In the genomic region with DNA sequence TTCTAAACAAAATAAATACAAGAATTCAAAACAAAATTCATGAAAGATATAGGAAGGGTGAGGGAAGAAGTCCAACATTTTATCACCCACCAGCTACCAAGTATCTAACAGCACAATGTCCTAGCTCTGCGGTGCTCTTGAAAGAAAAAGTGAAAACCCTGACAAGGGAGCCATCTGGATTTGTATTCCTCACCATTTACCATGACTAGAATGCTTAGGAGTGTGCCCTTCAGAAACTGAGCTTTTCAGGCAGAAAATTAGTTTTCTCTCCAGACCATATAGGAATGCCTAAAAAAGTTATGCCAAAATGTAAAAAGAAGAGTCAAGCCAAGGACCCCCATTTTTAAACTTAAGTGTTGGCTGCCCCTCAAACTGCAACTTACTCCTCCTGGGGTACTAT, we compare ENCODE assay signal across 12 cellular contexts. TPM values are rescaled to one million over a fixed set of nuclear protein-coding genes. Genes with fewer than 3 reads are reported as not detected.
DNase-seq lines count a peak whose midpoint lies in the region; FAIRE-seq and TF ChIP-seq lines count a peak whose summit lies in the region.
"Had no signal": no experiment of that assay in that cellular context is flagged by ENCODE, and none has a peak within 500 bp of the region (broad histone marks: within the 10 kb centered on the region; RNA-seq: fewer than 3 reads in every experiment).

No MANE protein-coding gene starts in this region.

- CTCF ChIA-PET in activated naive CD4-positive, alpha-beta T cell treated with anti-CD3 and anti-CD28 coated beads for 36 hours (lab: Charles Lee): interaction anchor here (0.9 kb wide), 1 partner anchor 9 kb away, joined by 4 read pairs; no protein-coding TSS in a partner anchor

- H3K27ac Mint-ChIP-seq in activated naive CD4-positive, alpha-beta T cell treated with anti-CD3 and anti-CD28 coated beads for 36 hours: peak overlapping the region; percentile 51

- H3K36me3 Mint-ChIP-seq in activated naive CD4-positive, alpha-beta T cell treated with anti-CD3 and anti-CD28 coated beads for 36 hours (ENCODE audit: low read depth): peaks cover 76% of the 10 kb centered on the region

- H3K27me3 ChIP-seq in iPS-18a (ENCODE audit: control insufficient read depth, insufficient read depth, low read length) (no peaks in the 10 kb centered on the region), subcutaneous abdominal adipose tissue (ENCODE audit: control insufficient read depth in 5 of 5, insufficient read depth in 4 of 5, low read length in 5 of 5) (peaks cover 0 to 2% (median 0%) of the 10 kb centered on the region in 5 donors)
- H3K27me3 ChIP-seq: dorsolateral prefrontal cortex, ovary had no signal

- peaks cover 78% of the 10 kb centered on the region for H3K36me3 ChIP-seq in SK-N-MC (ENCODE audit: insufficient read depth, low read length)
- peaks cover 16% of the 10 kb centered on the region for H3K36me3 ChIP-seq in iPS-18a (ENCODE audit: control insufficient read depth, low read depth, low read length)
- H3K36me3 ChIP-seq in subcutaneous abdominal adipose tissue (ENCODE audit: control insufficient read depth in 5 of 5, insufficient read depth in 5 of 5, low read length in 5 of 5): peaks cover 0 to 2% (median 0%) of the 10 kb centered on the region in 5 donors
- H3K36me3 ChIP-seq: ovary had no signal

- H3K27ac ChIP-seq in SK-N-MC (peak overlapping the region; percentile 99), iPS-18a (ENCODE audit: low read length) (no peak overlapping the region), subcutaneous abdominal adipose tissue (ENCODE audit: low read depth, low read length) (peak overlapping the region; percentile 97)

- TF ChIP-seq POLR2A in H54 (IDR thresholded peaks at IDR 0.05; ENCODE audit: low read depth, low read length): no peak

- peak overlapping the region; percentile 86 for H3K4me3 Mint-ChIP-seq in activated naive CD4-positive, alpha-beta T cell treated with anti-CD3 and anti-CD28 coated beads for 36 hours

- H3K9me3 Mint-ChIP-seq in activated naive CD4-positive, alpha-beta T cell treated with anti-CD3 and anti-CD28 coated beads for 36 hours: no peaks in the 10 kb centered on the region

- H3K9ac ChIP-seq in SK-N-MC (ENCODE audit: insufficient read length) (peak overlapping the region; percentile 93), iPS-18a (ENCODE audit: low read length) (peak overlapping the region; percentile 2), subcutaneous abdominal adipose tissue (ENCODE audit: low read length in 5 of 5) (no peak overlapping the region)

- intact Hi-C loops in activated naive CD4-positive, alpha-beta T cell treated with anti-CD3 and anti-CD28 coated beads for 36 hours (cut with micrococcal nuclease): no loop called here

- peaks cover 61% of the 10 kb centered on the region for H3K4me1 Mint-ChIP-seq in activated naive CD4-positive, alpha-beta T cell treated with anti-CD3 and anti-CD28 coated beads for 36 hours (ENCODE audit: low read depth)

- H3K9me3 ChIP-seq in SK-N-MC (ENCODE audit: low read depth, low read length) (no peaks in the 10 kb centered on the region), iPS-18a (ENCODE audit: control insufficient read depth, low read depth, low read length) (no peaks in the 10 kb centered on the region), subcutaneous abdominal adipose tissue (ENCODE audit: control insufficient read depth in 5 of 5, low read length in 5 of 5) (no peaks in the 10 kb centered on the region)
- H3K9me3 ChIP-seq: ovary had no signal

- no peaks in the 10 kb centered on the region for H3K27me3 Mint-ChIP-seq in activated naive CD4-positive, alpha-beta T cell treated with anti-CD3 and anti-CD28 coated beads for 36 hours (ENCODE audit: low read depth)

- H3K4me1 ChIP-seq in iPS-18a (ENCODE audit: control insufficient read depth, low read depth, low read length) (peaks cover 55% of the 10 kb centered on the region), subcutaneous abdominal adipose tissue (ENCODE audit: control insufficient read depth in 5 of 5, insufficient read depth in 5 of 5, low read length in 5 of 5) (peaks cover 8 to 84% (median 79%) of the 10 kb centered on the region in 5 donors)

- no peak for DNase-seq in activated naive CD4-positive, alpha-beta T cell treated with anti-CD3 and anti-CD28 coated beads for 36 hours
- no peak for DNase-seq in activated naive CD4-positive, alpha-beta T cell treated with Interleukin-2 at 50 U/mL for 16 hours
- DNase-seq in SK-N-MC (ENCODE audit: low read depth, low spot score) (no peak), H54 (ENCODE audit: insufficient read length, low spot score) (no peak), medulla oblongata (ENCODE audit: extremely low spot score) (no peak)
- no peak for DNase-seq in effector CD8-positive, alpha-beta T cell (lab: John Stamatoyannopoulos, UW)
- DNase-seq: AML-193, dorsolateral prefrontal cortex, NCI-H187, ovary had no signal

- H3K4me3 ChIP-seq in SK-N-MC (peak overlapping the region; percentile 80), iPS-18a (ENCODE audit: low read length) (peak overlapping the region; percentile 97), subcutaneous abdominal adipose tissue (ENCODE audit: low read depth in 1 of 5, low read length in 5 of 5) (no peak overlapping the region)
- H3K4me3 ChIP-seq: dorsolateral prefrontal cortex, ovary had no signal

- no peak for FAIRE-seq in H54 (lab: Jason Lieb, UNC)

RNA-seq across cellular contexts. Expression of gene SNX5, which starts 4.5 kb away (rescaled TPM):
- 100 to 1,000 TPM; 228 to 237 TPM for total RNA-seq in activated naive CD4-positive, alpha-beta T cell treated with anti-CD3 and anti-CD28 coated beads for 36 hours

RNA-seq across cellular contexts. Expression of gene MGME1, which starts 4.7 kb away (rescaled TPM):
- 10 to 100 TPM; 28.7 to 30.6 TPM for total RNA-seq in activated naive CD4-positive, alpha-beta T cell treated with anti-CD3 and anti-CD28 coated beads for 36 hours

Comparison
In these comparisons a context has a peak if more than half of its experiments do, and no peak if none do; other contexts are left out.
1. H3K4me3 ChIP-seq: peak in SK-N-MC (single experiment) and iPS-18a (single experiment); none in subcutaneous abdominal adipose tissue (0 of 5).
2. H3K9ac ChIP-seq: peak in SK-N-MC (single experiment) and iPS-18a (single experiment); none in subcutaneous abdominal adipose tissue (0 of 5).